ENCODE assay signal across 8 cellular contexts in the genomic region with DNA sequence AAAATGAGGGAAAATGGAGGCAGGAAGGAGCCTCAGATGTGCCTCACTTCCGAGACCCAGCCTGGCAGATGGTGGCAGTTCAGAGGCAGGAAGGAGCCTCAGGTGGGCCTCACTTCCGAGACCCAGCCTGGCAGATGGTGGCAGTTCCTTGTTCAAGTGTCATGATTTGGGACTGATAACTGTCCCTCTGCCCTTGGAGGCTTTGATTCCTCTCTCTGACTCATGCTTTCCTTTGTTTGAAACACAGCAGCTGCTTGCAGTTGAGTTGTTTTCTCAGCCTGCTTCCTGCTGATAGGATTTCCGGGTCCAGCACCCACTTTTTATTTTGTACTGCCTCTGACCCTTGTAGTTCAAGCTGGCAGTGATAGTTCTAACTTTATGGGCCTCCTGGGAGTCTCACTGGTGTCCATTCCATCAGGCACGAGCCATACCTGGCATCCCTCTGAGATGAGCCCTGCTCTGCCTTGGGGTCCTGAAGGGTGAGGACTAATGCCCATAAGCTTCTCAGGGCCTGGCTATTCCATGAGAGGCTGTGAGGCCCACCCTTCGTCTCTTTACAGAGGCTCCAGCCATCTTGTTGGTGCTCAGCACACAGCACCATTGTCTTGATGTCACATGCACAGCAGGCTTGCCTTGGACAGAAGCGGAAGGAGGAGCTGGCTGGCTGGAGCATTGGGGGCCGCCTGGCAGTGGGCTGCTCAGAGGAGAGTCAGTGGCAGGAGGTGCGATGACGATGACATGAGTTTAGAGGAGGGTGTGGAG. TPM values are rescaled to one million over a fixed set of nuclear protein-coding genes. Genes with fewer than 3 reads are reported as not detected.
DNase-seq lines count a peak whose midpoint lies in the region; ATAC-seq and TF ChIP-seq lines count a peak whose summit lies in the region.

No MANE protein-coding gene starts in this region.

- no peaks in the 10 kb centered on the region for H3K36me3 Mint-ChIP-seq in CD8-positive, alpha-beta T cell
- H3K36me3 Mint-ChIP-seq in natural killer cell treated with Interleukin-12 subunit alpha and Interleukin-12 subunit beta and Interleukin-15 and Interleukin-18, amount 100 ng/mL, for 72 hours = no peaks in the 10 kb centered on the region

- H3K27me3 Mint-ChIP-seq in CD8-positive, alpha-beta T cell (ENCODE audit: low read depth) = peaks cover 17% of the 10 kb centered on the region
- H3K27me3 Mint-ChIP-seq in natural killer cell treated with Interleukin-12 subunit alpha and Interleukin-12 subunit beta and Interleukin-15 and Interleukin-18, amount 100 ng/mL, for 72 hours = peaks cover 5 to 7% of the 10 kb centered on the region in 2 donors

- peak overlapping the region; percentile 5 for H3K4me3 ChIP-seq in CD8-positive, alpha-beta T cell (ENCODE audit: low read depth, low read length)
- H3K4me3 ChIP-seq in Loucy (ENCODE audit: low read length, poor library complexity, severe bottlenecking) (peak overlapping the region; percentile 59), Karpas-422 (ENCODE audit: low read length) (no peak overlapping the region)

- peaks cover 48% of the 10 kb centered on the region for H3K4me1 ChIP-seq in CD8-positive, alpha-beta T cell (ENCODE audit: insufficient read depth, low read length)
- peaks cover 73% of the 10 kb centered on the region for H3K4me1 ChIP-seq in Loucy (ENCODE audit: insufficient read depth, low read length, poor library complexity, severe bottlenecking)
- H3K4me1 ChIP-seq in Karpas-422 (ENCODE audit: low read length) = no peaks in the 10 kb centered on the region

- H3F3A ChIP-seq in Loucy (ENCODE audit: low read depth) = peaks cover 4% of the 10 kb centered on the region; the same call in 1 of the 2 replicates

- ATAC-seq in CD8-positive, alpha-beta T cell = no peak
- ATAC-seq in natural killer cell treated with Interleukin-12 subunit alpha and Interleukin-12 subunit beta and Interleukin-15 and Interleukin-18, amount 100 ng/mL, for 72 hours = no peak
- no peak for ATAC-seq in GM21381 (IDR thresholded peaks at IDR 0.05; ENCODE audit: unreplicated experiment)

- H3K9ac ChIP-seq in Loucy (ENCODE audit: low read depth, low read length, poor library complexity, severe bottlenecking) (peak overlapping the region; percentile 79), Karpas-422 (ENCODE audit: low read length) (no peak overlapping the region)

- H3K27ac ChIP-seq in CD8-positive, alpha-beta T cell (ENCODE audit: low read depth, low read length) = no peak overlapping the region
- H3K27ac ChIP-seq in Karpas-422 (ENCODE audit: low read length) = no peak overlapping the region

- H2AFZ ChIP-seq in Loucy (ENCODE audit: low read length) (no peak overlapping the region), Karpas-422 (ENCODE audit: low read length) (no peak overlapping the region)

- H3K27ac Mint-ChIP-seq in CD8-positive, alpha-beta T cell = peak overlapping the region; percentile 64
- no peak overlapping the region for H3K27ac Mint-ChIP-seq in natural killer cell treated with Interleukin-12 subunit alpha and Interleukin-12 subunit beta and Interleukin-15 and Interleukin-18, amount 100 ng/mL, for 72 hours

- no peak overlapping the region for H3K4me3 Mint-ChIP-seq in CD8-positive, alpha-beta T cell
- H3K4me3 Mint-ChIP-seq in natural killer cell treated with Interleukin-12 subunit alpha and Interleukin-12 subunit beta and Interleukin-15 and Interleukin-18, amount 100 ng/mL, for 72 hours = no peak overlapping the region

- H3K36me3 ChIP-seq in CD8-positive, alpha-beta T cell (ENCODE audit: insufficient read depth, low read length) = no peaks in the 10 kb centered on the region
- H3K36me3 ChIP-seq in Loucy (ENCODE audit: insufficient read depth, low read length) (no peaks in the 10 kb centered on the region), Karpas-422 (ENCODE audit: insufficient read depth, low read length) (no peaks in the 10 kb centered on the region)

- no peaks in the 10 kb centered on the region for H3K27me3 ChIP-seq in CD8-positive, alpha-beta T cell (ENCODE audit: insufficient read depth, low read length)
- H3K27me3 ChIP-seq in Loucy (ENCODE audit: insufficient read depth, low read length, poor library complexity, severe bottlenecking) = no peaks in the 10 kb centered on the region
- no peaks in the 10 kb centered on the region for H3K27me3 ChIP-seq in Karpas-422 (ENCODE audit: low read length)

- H3K4me1 Mint-ChIP-seq in CD8-positive, alpha-beta T cell (ENCODE audit: low read depth) = peaks cover 56% of the 10 kb centered on the region
- H3K4me1 Mint-ChIP-seq in natural killer cell treated with Interleukin-12 subunit alpha and Interleukin-12 subunit beta and Interleukin-15 and Interleukin-18, amount 100 ng/mL, for 72 hours (ENCODE audit: low read depth in 2 of 2) = peaks cover 25 to 30% of the 10 kb centered on the region in 2 donors

- H3K9me2 ChIP-seq in Loucy (replicated peaks; ENCODE audit: low read depth, low read length) = no peaks in the 10 kb centered on the region
- no peaks in the 10 kb centered on the region for H3K9me2 ChIP-seq in Karpas-422 (replicated peaks; ENCODE audit: insufficient read depth, low read length)

- peak in 1 of 7 experiments; percentile 38 for DNase-seq in CD8-positive, alpha-beta T cell
- peak; percentile 85 for DNase-seq in dermis blood vessel endothelial cell
- DNase-seq in myocyte (ENCODE audit: low read depth) = peak; percentile 83
- DNase-seq in DMS114 treated with DMSO at 0.1 percent for 48 hours (lab: John Stamatoyannopoulos, UW; ENCODE audit: unreplicated experiment) = no peak
- no peak for DNase-seq in natural killer cell treated with Interleukin-12 subunit alpha and Interleukin-12 subunit beta and Interleukin-15 and Interleukin-18, amount 100 ng/mL, for 72 hours (ENCODE audit: low spot score)
- no peak for DNase-seq in Karpas-422

- no peak for TF ChIP-seq CTCF in CD8-positive, alpha-beta T cell (IDR thresholded peaks at IDR 0.05)
- no peak for TF ChIP-seq CTCF in Loucy (conservative IDR thresholded peaks at IDR 0.05; ENCODE audit: low read length)

- H3K9me3 Mint-ChIP-seq in CD8-positive, alpha-beta T cell = no peaks in the 10 kb centered on the region
- H3K9me3 Mint-ChIP-seq in natural killer cell treated with Interleukin-12 subunit alpha and Interleukin-12 subunit beta and Interleukin-15 and Interleukin-18, amount 100 ng/mL, for 72 hours = no peaks in the 10 kb centered on the region

- H4K20me1 ChIP-seq in Loucy (ENCODE audit: insufficient read depth, low read length, poor library complexity, severe bottlenecking) (peaks cover 30% of the 10 kb centered on the region), Karpas-422 (ENCODE audit: insufficient read depth, low read depth, low read length) (no peaks in the 10 kb centered on the region)

- peak overlapping the region; percentile 99 for H3K4me2 ChIP-seq in Loucy (ENCODE audit: low read depth, low read length, poor library complexity, severe bottlenecking)
- H3K4me2 ChIP-seq in Karpas-422 (ENCODE audit: low read depth, low read length, poor library complexity, severe bottlenecking) = no peak overlapping the region

- CTCF ChIA-PET in CD8-positive, alpha-beta T cell (lab: Charles Lee) = no interaction called here

- intact Hi-C loops in CD8-positive, alpha-beta T cell (cut with DNase I, micrococcal nuclease) = loop anchor here in 1 of 2 experiments (1.0 kb wide), 1 partner anchor 39 kb away; no protein-coding TSS in a partner anchor

- POLR2A ChIA-PET in CD8-positive, alpha-beta T cell (lab: Charles Lee) = interaction anchor here (1.2 to 1.7 kb wide), 2 partner anchors 13 to 28 kb away, joined by 3 to 4 read pairs; a partner anchor contains a TSS

- H3K79me2 ChIP-seq in Loucy (ENCODE audit: insufficient read depth, low read length) (peaks cover 90% of the 10 kb centered on the region), Karpas-422 (ENCODE audit: low read length) (no peaks in the 10 kb centered on the region)

- H3K9me3 ChIP-seq in CD8-positive, alpha-beta T cell (ENCODE audit: low read length) = no peaks in the 10 kb centered on the region
- H3K9me3 ChIP-seq in Loucy (ENCODE audit: insufficient read depth, low read depth, low read length) (no peaks in the 10 kb centered on the region), Karpas-422 (ENCODE audit: low read length) (no peaks in the 10 kb centered on the region)

RNA-seq across cellular contexts. Expression of a gene that starts 13.0 kb away (rescaled TPM):
- total RNA-seq in CD8-positive, alpha-beta T cell = 1 to 10 TPM; 4.4 to 7.6 TPM
- total RNA-seq in dermis blood vessel endothelial cell (42.9 and 56.3 TPM in 2 replicates), myocyte (27.2 and 29.0 TPM in 2 replicates)
- 37.9 TPM for polyA plus RNA-seq in myocyte (2012)
- 1 to 10 TPM; 1.9 to 7.0 TPM for total RNA-seq in natural killer cell treated with Interleukin-12 subunit alpha and Interleukin-12 subunit beta and Interleukin-15 and Interleukin-18, amount 100 ng/mL, for 72 hours
- 4.7 TPM in 1 of 2 replicates, not detected in the other for total RNA-seq in Karpas-422 (2014; rRNA removed; shearing (Covaris generic); ENCODE audit: low replicate concordance)

RNA-seq across cellular contexts. Expression of a gene that starts 56.8 kb away (rescaled TPM):
- total RNA-seq in CD8-positive, alpha-beta T cell = under 1 TPM; 0.39 to 0.76 TPM
- total RNA-seq in dermis blood vessel endothelial cell (0.19 and 0.34 TPM in 2 replicates), myocyte (0.48 and 0.57 TPM in 2 replicates)
- polyA plus RNA-seq in myocyte (2012) = 0.32 TPM
- total RNA-seq in natural killer cell treated with Interleukin-12 subunit alpha and Interleukin-12 subunit beta and Interleukin-15 and Interleukin-18, amount 100 ng/mL, for 72 hours = 1 to 10 TPM; 1.8 to 2.0 TPM
- 0.52 and 1.0 TPM in 2 replicates for total RNA-seq in Karpas-422 (2014; rRNA removed; shearing (Covaris generic); ENCODE audit: low replicate concordance)

Comparison
In these comparisons a context has a peak if more than half of its experiments do, and no peak if none do; other contexts are left out.
1. DNase-seq: peak in dermis blood vessel endothelial cell (single experiment) and myocyte (single experiment); none in DMS114 treated with DMSO at 0.1 percent for 48 hours (single experiment), natural killer cell treated with Interleukin-12 subunit alpha and Interleukin-12 subunit beta and Interleukin-15 and Interleukin-18, amount 100 ng/mL, for 72 hours (single experiment) and Karpas-422 (single experiment).